ENCODE assay signal across 1 cellular context in genomic region chr11:62560566-62561103, GRCh38.
TF ChIP-seq lines count a peak whose summit lies in the region.

No MANE protein-coding gene starts in this region.

TF ChIP-seq in GM12878, 131 proteins besides CTCF, POLR2A, EP300 and RAD21:
- TF ChIP-seq RB1 (IDR thresholded peaks at IDR 0.05; ENCODE audit: borderline replicate concordance) (no peak), BCL3 (IDR thresholded peaks at IDR 0.05; ENCODE audit: borderline replicate concordance, insufficient read depth, low read depth, low read length, poor library complexity, severe bottlenecking) (no peak), NBN (IDR thresholded peaks at IDR 0.05) (0 out of 2 replicates have a peak, but pooled peaks have one; percentile 51), PKNOX1 (IDR thresholded peaks at IDR 0.05) (no peak), YY1 (IDR thresholded peaks at IDR 0.05; ENCODE audit: low read depth, low read length) (peak; percentile 51; the same call in 1 of the 2 replicates), SMC3 (IDR thresholded peaks at IDR 0.05; ENCODE audit: borderline replicate concordance, low read length) (peak; percentile 88; the same call in 1 of the 2 replicates), RELB (IDR thresholded peaks at IDR 0.05; ENCODE audit: low read depth) (peak; percentile 42; the same call in 1 of the 2 replicates), ATF3 (IDR thresholded peaks at IDR 0.05; ENCODE audit: borderline replicate concordance, extremely low read depth, low read depth, low read length) (no peak), RFX5 (IDR thresholded peaks at IDR 0.05; ENCODE audit: low read depth, low read length) (no peak), TCF3 (IDR thresholded peaks at IDR 0.05; ENCODE audit: borderline replicate concordance, insufficient read depth, low read depth, low read length) (no peak), ZBED1 (IDR thresholded peaks at IDR 0.05; ENCODE audit: borderline replicate concordance) (no peak), IRF4 (IDR thresholded peaks at IDR 0.05; ENCODE audit: low read depth, low read length) (0 out of 2 replicates have a peak, but pooled peaks have one; percentile 9), SMARCA5 (IDR thresholded peaks at IDR 0.05) (0 out of 2 replicates have a peak, but pooled peaks have one; percentile 47), IKZF2 (IDR thresholded peaks at IDR 0.05) (peak; percentile 15 to 39; a peak in 1 of 4 replicates)
TF ChIP-seq in GM12878: peak in this region for 7.
